ENCODE assay signal across 10 cellular contexts in genomic region chr5:157745041-157745456, GRCh38. TPM values are rescaled to one million over a fixed set of nuclear protein-coding genes. Genes with fewer than 3 reads are reported as not detected.
A peak's percentile ranks its signal among the peaks of the same experiment; 100 is the strongest.
DNase-seq lines count a peak whose midpoint lies in the region; ATAC-seq and TF ChIP-seq lines count a peak whose summit lies in the region.
"Had no signal": no experiment of that assay in that cellular context is flagged by ENCODE, and none has a peak within 500 bp of the region (broad histone marks: within the 10 kb centered on the region; RNA-seq: fewer than 3 reads in every experiment).

No MANE protein-coding gene starts in this region.

- no peak for DNase-seq in Jurkat, Clone E6-1 (ENCODE audit: low read depth, low spot score)
- no peak for DNase-seq in MCF 10A (ENCODE audit: unreplicated experiment)
- no peak for DNase-seq in nephron progenitor cell
- DNase-seq in NOMO-1 (lab: John Stamatoyannopoulos, UW; ENCODE audit: unreplicated experiment in 2 of 2) = no peak
- no peak for DNase-seq in mucosa of descending colon
- DNase-seq: NCI-H1105 treated with DMSO at 0.1 percent for 48 hours; stimulated activated CD4-positive, alpha-beta T cell treated with anti-CD3 and anti-CD28 coated beads, Interleukin-4, amount 100 ng/mL, for 1 hour had no signal

- no peak for TF ChIP-seq CTCF in MCF 10A (IDR thresholded peaks at IDR 0.05; ENCODE audit: unreplicated experiment)
- TF ChIP-seq CTCF in nephron progenitor cell (IDR thresholded peaks at IDR 0.05) = no peak
- TF ChIP-seq CTCF in mucosa of descending colon (IDR thresholded peaks at IDR 0.05) = no peak

- H3K4me3 ChIP-seq in BLaER1 (peak overlapping the region; percentile 94), mucosa of descending colon (no peak overlapping the region)
- H3K4me3 ChIP-seq in Jurkat, Clone E6-1 (ENCODE audit: low read length) = peak overlapping the region; percentile 70; the same call in 1 of the 2 replicates

- no peak overlapping the region; the same call in 1 of the 2 replicates for H3K9ac ChIP-seq in BLaER1

- peak overlapping the region; percentile 97 for H3K4me2 ChIP-seq in BLaER1

- intact Hi-C loops in MCF 10A (cut with micrococcal nuclease) = no loop called here
- intact Hi-C loops in mucosa of descending colon (cut with DNase I, micrococcal nuclease) = loop anchor here in 1 of 2 donors (10.0 kb wide), 1 partner anchor 600 kb away; the partner anchor contains the start of gene MED7

- peaks cover 6% of the 10 kb centered on the region for H3K36me3 Mint-ChIP-seq in MCF 10A (ENCODE audit: insufficient read depth, unreplicated experiment)
- peaks cover 8% of the 10 kb centered on the region for H3K36me3 Mint-ChIP-seq in nephron progenitor cell (ENCODE audit: low read depth)

- H3K9me3 ChIP-seq in BLaER1 (no peaks in the 10 kb centered on the region), mucosa of descending colon (no peaks in the 10 kb centered on the region)

- no TSS peak for BruUV-seq in MCF 10A (replicated peaks; lab: Mats Ljungman, UMichigan)

- H3K27me3 Mint-ChIP-seq in MCF 10A (ENCODE audit: insufficient read depth, unreplicated experiment) (no peaks in the 10 kb centered on the region), nephron progenitor cell (ENCODE audit: low read depth, poor library complexity) (peaks cover 4% of the 10 kb centered on the region)

- H3K4me3 Mint-ChIP-seq in MCF 10A (ENCODE audit: unreplicated experiment) (peak overlapping the region; percentile 78), nephron progenitor cell (peak overlapping the region; percentile 95)

- H3K36me3 ChIP-seq in BLaER1 (no peaks in the 10 kb centered on the region), mucosa of descending colon (ENCODE audit: low read depth) (no peaks in the 10 kb centered on the region)

- H3K27ac Mint-ChIP-seq in MCF 10A (ENCODE audit: low read depth, unreplicated experiment) (peak overlapping the region; percentile 68), nephron progenitor cell (no peak overlapping the region)

- POLR2A ChIA-PET in MCF 10A (lab: Yijun Ruan, JAX) = interaction anchor here (0.6 kb wide), 1 partner anchor 23 kb away, joined by 3 read pairs; no protein-coding TSS in a partner anchor

- H3K27me3 ChIP-seq in BLaER1 = peaks cover 7% of the 10 kb centered on the region; the same call in 1 of the 2 replicates

- H3K4me1 Mint-ChIP-seq in MCF 10A (ENCODE audit: insufficient read depth, unreplicated experiment) = peaks cover 34% of the 10 kb centered on the region
- H3K4me1 Mint-ChIP-seq in nephron progenitor cell = peaks cover 22% of the 10 kb centered on the region

- CTCF ChIA-PET in MCF 10A (lab: Yijun Ruan, JAX) = interaction anchor here (0.5 to 8.6 kb wide), 13 partner anchors 10 to 1007 kb away, joined by 3 to 177 read pairs (median 3); partner anchors contain the start of gene THG1L

- H3K27ac ChIP-seq in BLaER1 = no peak overlapping the region

- H3K4me1 ChIP-seq in BLaER1 (peaks cover 21% of the 10 kb centered on the region), mucosa of descending colon (ENCODE audit: low read depth) (peaks cover 16% of the 10 kb centered on the region)

- H4K20me1 ChIP-seq in BLaER1 = no peaks in the 10 kb centered on the region

- ATAC-seq in HG03520 (IDR thresholded peaks at IDR 0.05; ENCODE audit: unreplicated experiment) (no peak), HG03108 (IDR thresholded peaks at IDR 0.05; ENCODE audit: unreplicated experiment) (no peak), mucosa of descending colon (no peak)

- H3K9me3 Mint-ChIP-seq in MCF 10A (ENCODE audit: unreplicated experiment) = no peaks in the 10 kb centered on the region
- no peaks in the 10 kb centered on the region for H3K9me3 Mint-ChIP-seq in nephron progenitor cell

RNA-seq across cellular contexts. Expression of gene LSM11, which starts 1.5 kb away (rescaled TPM):
- 4.7 TPM for polyA plus RNA-seq in Jurkat, Clone E6-1 (2012; ENCODE audit: insufficient read depth, insufficient read length)
- total RNA-seq in MCF 10A (2022) = 3.4 and 4.5 TPM in 2 replicates
- total RNA-seq in mucosa of descending colon = 1 to 10 TPM; 3.7 to 9.5 (median 4.7) TPM

RNA-seq across cellular contexts. Expression of gene THG1L, which starts 13.8 kb away (rescaled TPM):
- polyA plus RNA-seq in Jurkat, Clone E6-1 (2012; ENCODE audit: insufficient read depth, insufficient read length) = 14.8 TPM
- 21.1 and 29.9 TPM in 2 replicates for total RNA-seq in MCF 10A (2022)
- total RNA-seq in mucosa of descending colon = 10 to 100 TPM; 14.0 to 22.0 (median 14.5) TPM
